8 cellular contexts compared by ENCODE assay signal in the genomic region with DNA sequence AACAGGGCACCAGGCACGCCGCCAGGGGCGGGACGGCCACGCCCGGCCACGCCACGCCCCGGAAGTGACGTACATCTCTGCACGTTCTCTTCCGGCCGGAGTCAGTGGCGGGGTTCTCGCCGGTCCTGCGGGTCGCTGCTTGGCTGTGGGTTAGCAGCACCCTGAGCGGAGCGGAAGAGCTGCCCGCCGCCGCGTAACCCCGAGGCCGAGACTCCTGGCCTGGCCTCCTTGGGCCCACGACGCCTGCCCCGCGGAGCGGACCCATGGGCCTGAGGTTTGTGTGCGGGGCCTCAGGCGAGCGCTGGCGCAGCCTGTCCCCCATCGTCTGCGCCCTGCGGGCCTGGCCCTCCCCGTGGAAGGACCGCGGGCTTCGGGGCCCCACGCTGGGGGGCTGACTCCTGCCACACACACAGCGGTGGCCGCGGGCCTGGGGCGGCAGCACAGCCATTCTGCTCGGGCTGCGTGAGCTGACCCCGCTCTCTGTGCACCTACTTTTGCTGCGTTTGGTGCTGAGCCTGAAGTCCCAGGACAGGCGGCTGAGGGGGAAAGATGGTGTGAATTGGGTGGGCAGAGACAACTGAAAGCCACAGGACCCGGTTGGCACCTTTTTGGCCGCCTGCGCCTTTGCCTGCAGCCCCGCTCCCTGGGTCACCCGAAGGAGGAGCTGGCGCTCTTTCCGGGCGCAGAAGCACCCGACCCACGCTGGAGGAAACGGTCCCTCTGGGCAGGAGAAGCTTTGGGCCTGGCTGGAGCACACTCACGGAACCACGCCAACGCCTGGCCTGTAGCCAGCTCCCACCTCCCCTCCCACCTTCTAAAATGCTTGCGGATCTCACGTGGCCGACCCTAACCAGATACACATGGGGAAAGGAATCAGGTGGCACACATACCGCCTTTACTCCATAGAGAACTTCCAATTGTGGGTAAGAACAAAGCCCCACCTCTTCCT. TPM values are rescaled to one million over a fixed set of nuclear protein-coding genes. Genes with fewer than 3 reads are reported as not detected.
DNase-seq lines count a peak whose midpoint lies in the region; ATAC-seq and TF ChIP-seq lines count a peak whose summit lies in the region.

No MANE protein-coding gene starts in this region.

- H3K4me1 Mint-ChIP-seq in activated T-helper 2 cell treated with anti-CD3 and anti-CD28 coated beads, Interferon-gamma antibody, Interleukin-2, Interleukin-4, amounts not matched to agents 10 μg/mL and 5 μg/mL and 100 μg/mL, durations not matched to agents 14 hours and 24 hours and 36 hours (ENCODE audit: low read depth) = peaks cover 43% of the 10 kb centered on the region
- H3K4me1 Mint-ChIP-seq in natural killer cell treated with Interleukin-12 subunit alpha and Interleukin-12 subunit beta and Interleukin-15 and Interleukin-18, amount 100 ng/mL, for 72 hours (ENCODE audit: low read depth in 2 of 2) = peaks cover 44 to 48% of the 10 kb centered on the region in 2 donors
- H3K4me1 Mint-ChIP-seq in stimulated activated naive B cell treated with anti-CD40 and anti-IgM and Interleukin-4, amounts not matched to agents 10 μg/mL and 1 μg/mL and 100 μg/mL, for 72 hours = peaks cover 43 to 74% of the 10 kb centered on the region in 2 donors

- peak overlapping the region; percentile 87 for H3K4me3 Mint-ChIP-seq in activated T-helper 2 cell treated with anti-CD3 and anti-CD28 coated beads, Interferon-gamma antibody, Interleukin-2, Interleukin-4, amounts not matched to agents 10 μg/mL and 5 μg/mL and 100 μg/mL, durations not matched to agents 14 hours and 24 hours and 36 hours (ENCODE audit: low read depth)
- H3K4me3 Mint-ChIP-seq in natural killer cell treated with Interleukin-12 subunit alpha and Interleukin-12 subunit beta and Interleukin-15 and Interleukin-18, amount 100 ng/mL, for 72 hours = peak overlapping the region; percentile 76
- H3K4me3 Mint-ChIP-seq in stimulated activated naive B cell treated with anti-CD40 and anti-IgM and Interleukin-4, amounts not matched to agents 10 μg/mL and 1 μg/mL and 100 μg/mL, for 72 hours = peak overlapping the region; percentile 89 to 92

- TF ChIP-seq CTCF in fibroblast of pulmonary artery (IDR thresholded peaks at IDR 0.05; ENCODE audit: low read length, missing control alignments) = no peak

- H3K9me3 Mint-ChIP-seq in activated T-helper 2 cell treated with anti-CD3 and anti-CD28 coated beads, Interferon-gamma antibody, Interleukin-2, Interleukin-4, amounts not matched to agents 10 μg/mL and 5 μg/mL and 100 μg/mL, durations not matched to agents 14 hours and 24 hours and 36 hours = no peaks in the 10 kb centered on the region
- H3K9me3 Mint-ChIP-seq in natural killer cell treated with Interleukin-12 subunit alpha and Interleukin-12 subunit beta and Interleukin-15 and Interleukin-18, amount 100 ng/mL, for 72 hours = no peaks in the 10 kb centered on the region
- no peaks in the 10 kb centered on the region for H3K9me3 Mint-ChIP-seq in stimulated activated naive B cell treated with anti-CD40 and anti-IgM and Interleukin-4, amounts not matched to agents 10 μg/mL and 1 μg/mL and 100 μg/mL, for 72 hours

- intact Hi-C loops in activated T-helper 2 cell treated with anti-CD3 and anti-CD28 coated beads, Interferon-gamma antibody, Interleukin-2, Interleukin-4, amounts not matched to agents 10 μg/mL and 5 μg/mL and 100 μg/mL, durations not matched to agents 14 hours and 24 hours and 36 hours (cut with micrococcal nuclease) = loop anchor here (2.0 to 5.0 kb wide), 4 partner anchors 93 to 673 kb away; a partner anchor contains a TSS

- peaks cover 66% of the 10 kb centered on the region for H3K36me3 Mint-ChIP-seq in activated T-helper 2 cell treated with anti-CD3 and anti-CD28 coated beads, Interferon-gamma antibody, Interleukin-2, Interleukin-4, amounts not matched to agents 10 μg/mL and 5 μg/mL and 100 μg/mL, durations not matched to agents 14 hours and 24 hours and 36 hours (ENCODE audit: low read depth)
- H3K36me3 Mint-ChIP-seq in natural killer cell treated with Interleukin-12 subunit alpha and Interleukin-12 subunit beta and Interleukin-15 and Interleukin-18, amount 100 ng/mL, for 72 hours = peaks cover 9% of the 10 kb centered on the region
- peaks cover 52 to 64% of the 10 kb centered on the region in 2 donors for H3K36me3 Mint-ChIP-seq in stimulated activated naive B cell treated with anti-CD40 and anti-IgM and Interleukin-4, amounts not matched to agents 10 μg/mL and 1 μg/mL and 100 μg/mL, for 72 hours

- peak overlapping the region; percentile 89 for H3K27ac Mint-ChIP-seq in activated T-helper 2 cell treated with anti-CD3 and anti-CD28 coated beads, Interferon-gamma antibody, Interleukin-2, Interleukin-4, amounts not matched to agents 10 μg/mL and 5 μg/mL and 100 μg/mL, durations not matched to agents 14 hours and 24 hours and 36 hours
- peak overlapping the region; percentile 79 to 92 for H3K27ac Mint-ChIP-seq in natural killer cell treated with Interleukin-12 subunit alpha and Interleukin-12 subunit beta and Interleukin-15 and Interleukin-18, amount 100 ng/mL, for 72 hours
- H3K27ac Mint-ChIP-seq in stimulated activated naive B cell treated with anti-CD40 and anti-IgM and Interleukin-4, amounts not matched to agents 10 μg/mL and 1 μg/mL and 100 μg/mL, for 72 hours = peak overlapping the region; percentile 96

- ATAC-seq in GM21786 (IDR thresholded peaks at IDR 0.05; ENCODE audit: unreplicated experiment) = peak; percentile 26
- peak; percentile 79 to 87 for ATAC-seq in natural killer cell treated with Interleukin-12 subunit alpha and Interleukin-12 subunit beta and Interleukin-15 and Interleukin-18, amount 100 ng/mL, for 72 hours
- ATAC-seq in stimulated activated naive B cell treated with anti-CD40 and anti-IgM and Interleukin-4, amounts not matched to agents 10 μg/mL and 1 μg/mL and 100 μg/mL, for 72 hours (replicated peaks) = peak; percentile 57 to 75

- peak; percentile 32 for DNase-seq in DMS153 (lab: John Stamatoyannopoulos, UW)
- DNase-seq in LoVo (ENCODE audit: low spot score) = peak; percentile 95
- DNase-seq in RPMI7951 (ENCODE audit: low read depth) = peak; percentile 84
- peak; percentile 93 for DNase-seq in activated T-helper 2 cell treated with anti-CD3 and anti-CD28 coated beads, Interferon-gamma antibody, Interleukin-2, Interleukin-4, amounts not matched to agents 10 μg/mL and 5 μg/mL and 100 μg/mL, durations not matched to agents 14 hours and 24 hours and 36 hours (ENCODE audit: low spot score)
- DNase-seq in fibroblast of pulmonary artery (ENCODE audit: low read depth) = peak; percentile 85
- peak; percentile 98 for DNase-seq in natural killer cell treated with Interleukin-12 subunit alpha and Interleukin-12 subunit beta and Interleukin-15 and Interleukin-18, amount 100 ng/mL, for 72 hours (ENCODE audit: low spot score)
- peak; percentile 91 for DNase-seq in stimulated activated naive B cell treated with anti-CD40 and anti-IgM and Interleukin-4, amounts not matched to agents 10 μg/mL and 1 μg/mL and 100 μg/mL, for 72 hours

- H3K27me3 Mint-ChIP-seq in activated T-helper 2 cell treated with anti-CD3 and anti-CD28 coated beads, Interferon-gamma antibody, Interleukin-2, Interleukin-4, amounts not matched to agents 10 μg/mL and 5 μg/mL and 100 μg/mL, durations not matched to agents 14 hours and 24 hours and 36 hours (ENCODE audit: low read depth) = no peaks in the 10 kb centered on the region
- H3K27me3 Mint-ChIP-seq in natural killer cell treated with Interleukin-12 subunit alpha and Interleukin-12 subunit beta and Interleukin-15 and Interleukin-18, amount 100 ng/mL, for 72 hours = no peaks in the 10 kb centered on the region
- H3K27me3 Mint-ChIP-seq in stimulated activated naive B cell treated with anti-CD40 and anti-IgM and Interleukin-4, amounts not matched to agents 10 μg/mL and 1 μg/mL and 100 μg/mL, for 72 hours = no peaks in the 10 kb centered on the region

- peak overlapping the region; percentile 66 for H3K4me3 ChIP-seq in fibroblast of pulmonary artery (replicated peaks; ENCODE audit: low read depth, low read length)

RNA-seq across cellular contexts. Expression of a gene that starts 28.1 kb away (rescaled TPM):
- 10.1 and 13.0 TPM in 2 replicates for total RNA-seq in RPMI7951 (2014; rRNA removed; shearing (Covaris generic))
- 104 and 106 TPM in 2 replicates for total RNA-seq in activated T-helper 2 cell treated with anti-CD3 and anti-CD28 coated beads, Interferon-gamma antibody, Interleukin-2, Interleukin-4, amounts not matched to agents 10 μg/mL and 5 μg/mL and 100 μg/mL, durations not matched to agents 14 hours and 24 hours and 36 hours
- total RNA-seq in natural killer cell treated with Interleukin-12 subunit alpha and Interleukin-12 subunit beta and Interleukin-15 and Interleukin-18, amount 100 ng/mL, for 72 hours = 100 to 1,000 TPM in 1 of 2 donors, 10 to 100 TPM in 1; 91.5 to 136 TPM

RNA-seq across cellular contexts. Expression of a gene that starts 28.3 kb away (rescaled TPM):
- 3.1 and 3.6 TPM in 2 replicates for total RNA-seq in RPMI7951 (2014; rRNA removed; shearing (Covaris generic))
- total RNA-seq in activated T-helper 2 cell treated with anti-CD3 and anti-CD28 coated beads, Interferon-gamma antibody, Interleukin-2, Interleukin-4, amounts not matched to agents 10 μg/mL and 5 μg/mL and 100 μg/mL, durations not matched to agents 14 hours and 24 hours and 36 hours = 4.5 and 4.6 TPM in 2 replicates
- total RNA-seq in natural killer cell treated with Interleukin-12 subunit alpha and Interleukin-12 subunit beta and Interleukin-15 and Interleukin-18, amount 100 ng/mL, for 72 hours = 10 to 100 TPM in 1 of 2 donors, 1 to 10 TPM in 1; 8.0 to 12.1 TPM

Comparison
In these comparisons a context has a peak if more than half of its experiments do, and no peak if none do; other contexts are left out.
1. Peak in every context shown above with its lines: DNase-seq, ATAC-seq and H3K4me3 ChIP-seq.
2. DNase-seq: peak in every context shown above with its lines; median percentile 98 in natural killer cell treated with Interleukin-12 subunit alpha and Interleukin-12 subunit beta and Interleukin-15 and Interleukin-18, amount 100 ng/mL, for 72 hours; 95 in LoVo; 93 in activated T-helper 2 cell treated with anti-CD3 and anti-CD28 coated beads, Interferon-gamma antibody, Interleukin-2, Interleukin-4, amounts not matched to agents 10 μg/mL and 5 μg/mL and 100 μg/mL, durations not matched to agents 14 hours and 24 hours and 36 hours; 91 in stimulated activated naive B cell treated with anti-CD40 and anti-IgM and Interleukin-4, amounts not matched to agents 10 μg/mL and 1 μg/mL and 100 μg/mL, for 72 hours; 85 in fibroblast of pulmonary artery; 84 in RPMI7951; 32 in DMS153.
3. ATAC-seq: peak in every context shown above with its lines; median percentile 83 in natural killer cell treated with Interleukin-12 subunit alpha and Interleukin-12 subunit beta and Interleukin-15 and Interleukin-18, amount 100 ng/mL, for 72 hours; 66 in stimulated activated naive B cell treated with anti-CD40 and anti-IgM and Interleukin-4, amounts not matched to agents 10 μg/mL and 1 μg/mL and 100 μg/mL, for 72 hours; 26 in GM21786.